In genomic region chr7:157523371-157523765, GRCh38 we compare ENCODE assay signal across 18 cellular contexts.
A peak's percentile ranks its signal among the peaks of the same experiment; 100 is the strongest.
DNase-seq lines count a peak whose midpoint lies in the region; ATAC-seq and TF ChIP-seq lines count a peak whose summit lies in the region.
"Had no signal": no experiment of that assay in that cellular context is flagged by ENCODE, and none has a peak within 500 bp of the region (broad histone marks: within the 10 kb centered on the region; RNA-seq: fewer than 3 reads in every experiment).

No MANE protein-coding gene starts in this region.

- H3K36me3 Mint-ChIP-seq in activated naive CD8-positive, alpha-beta T cell treated with anti-CD3 and anti-CD28 coated beads, Interleukin-2, amount 10 ng/mL, durations not matched to agents 7 days and 5 days, result no peaks in the 10 kb centered on the region
- H3K36me3 Mint-ChIP-seq in activated naive CD8-positive, alpha-beta T cell treated with anti-CD3 and anti-CD28 coated beads for 36 hours, result no peaks in the 10 kb centered on the region
- H3K36me3 Mint-ChIP-seq in endodermal cell (ENCODE audit: low read depth), result no peaks in the 10 kb centered on the region

- no peak for TF ChIP-seq POLR2A in Peyer's patch (IDR thresholded peaks at IDR 0.05)

- H3K4me3 Mint-ChIP-seq in activated naive CD8-positive, alpha-beta T cell treated with anti-CD3 and anti-CD28 coated beads, Interleukin-2, amount 10 ng/mL, durations not matched to agents 7 days and 5 days, result no peak overlapping the region
- H3K4me3 Mint-ChIP-seq in activated naive CD8-positive, alpha-beta T cell treated with anti-CD3 and anti-CD28 coated beads for 36 hours, result no peak overlapping the region
- H3K4me3 Mint-ChIP-seq in endodermal cell, result no peak overlapping the region
- H3K4me3 Mint-ChIP-seq: H9 had no signal

- no peak for TF ChIP-seq CTCF in Peyer's patch (IDR thresholded peaks at IDR 0.05)
- TF ChIP-seq CTCF in endodermal cell (conservative IDR thresholded peaks at IDR 0.05), result no peak
- no peak for TF ChIP-seq CTCF in GM13976 (IDR thresholded peaks at IDR 0.05; ENCODE audit: borderline replicate concordance, control extremely low read depth, extremely low read depth, insufficient read depth, missing control alignments)

- H3K27me3 Mint-ChIP-seq in activated naive CD8-positive, alpha-beta T cell treated with anti-CD3 and anti-CD28 coated beads, Interleukin-2, amount 10 ng/mL, durations not matched to agents 7 days and 5 days, result peaks cover 9% of the 10 kb centered on the region
- H3K27me3 Mint-ChIP-seq in activated naive CD8-positive, alpha-beta T cell treated with anti-CD3 and anti-CD28 coated beads for 36 hours, result no peaks in the 10 kb centered on the region
- H3K27me3 Mint-ChIP-seq in endodermal cell (ENCODE audit: insufficient read depth), result peaks cover 2% of the 10 kb centered on the region

- POLR2A ChIA-PET in activated naive CD8-positive, alpha-beta T cell treated with anti-CD3 and anti-CD28 coated beads, Interleukin-2, amount 10 ng/mL, durations not matched to agents 7 days and 5 days (lab: Charles Lee), result no interaction called here

- no peaks in the 10 kb centered on the region for H3K4me1 Mint-ChIP-seq in activated naive CD8-positive, alpha-beta T cell treated with anti-CD3 and anti-CD28 coated beads, Interleukin-2, amount 10 ng/mL, durations not matched to agents 7 days and 5 days
- H3K4me1 Mint-ChIP-seq in activated naive CD8-positive, alpha-beta T cell treated with anti-CD3 and anti-CD28 coated beads for 36 hours, result no peaks in the 10 kb centered on the region
- no peaks in the 10 kb centered on the region for H3K4me1 Mint-ChIP-seq in endodermal cell

- H3K27ac Mint-ChIP-seq in activated naive CD8-positive, alpha-beta T cell treated with anti-CD3 and anti-CD28 coated beads, Interleukin-2, amount 10 ng/mL, durations not matched to agents 7 days and 5 days, result no peak overlapping the region
- H3K27ac Mint-ChIP-seq in activated naive CD8-positive, alpha-beta T cell treated with anti-CD3 and anti-CD28 coated beads for 36 hours, result no peak overlapping the region
- H3K27ac Mint-ChIP-seq in endodermal cell, result no peak overlapping the region
- H3K27ac Mint-ChIP-seq: H9 had no signal

- H3K9me3 Mint-ChIP-seq in activated naive CD8-positive, alpha-beta T cell treated with anti-CD3 and anti-CD28 coated beads, Interleukin-2, amount 10 ng/mL, durations not matched to agents 7 days and 5 days, result no peaks in the 10 kb centered on the region
- no peaks in the 10 kb centered on the region for H3K9me3 Mint-ChIP-seq in activated naive CD8-positive, alpha-beta T cell treated with anti-CD3 and anti-CD28 coated beads for 36 hours
- no peaks in the 10 kb centered on the region for H3K9me3 Mint-ChIP-seq in endodermal cell
- H3K9me3 Mint-ChIP-seq: H9 had no signal

- in situ Hi-C loops in GM13976 (cut with MboI; ENCODE audit: low sequenced_read_pairs, unreplicated experiment), result no loop called here

- H3K9ac ChIP-seq in endodermal cell (ENCODE audit: extremely low read depth, low read length, poor library complexity, severe bottlenecking), result no peak overlapping the region

- no peak for ATAC-seq in activated naive CD8-positive, alpha-beta T cell treated with anti-CD3 and anti-CD28 coated beads, Interleukin-2, amount 10 ng/mL, durations not matched to agents 7 days and 5 days (ENCODE audit: low read depth)
- no peak for ATAC-seq in HG03565 (IDR thresholded peaks at IDR 0.05; ENCODE audit: unreplicated experiment)

- H3K27ac ChIP-seq in Peyer's patch, result no peak overlapping the region
- no peak overlapping the region for H3K27ac ChIP-seq in endodermal cell (ENCODE audit: low read depth, low read length)
- H3K27ac ChIP-seq: C4-2B had no signal

- DNase-seq in activated naive CD8-positive, alpha-beta T cell treated with anti-CD3 and anti-CD28 coated beads, Interleukin-2, amount 10 ng/mL, durations not matched to agents 7 days and 5 days, result peak; percentile 10
- no peak for DNase-seq in activated naive CD8-positive, alpha-beta T cell treated with anti-CD3 and anti-CD28 coated beads for 36 hours
- DNase-seq in Peyer's patch, result peak in 2 of 3 donors; percentile 31 to 37
- peak; percentile 30 for DNase-seq in endodermal cell
- DNase-seq in stimulated activated CD8-positive, alpha-beta memory T cell treated with anti-CD3 and anti-CD28 coated beads, Interleukin-4, amount 100 ng/mL, for 48 hours, result peak; percentile 20
- no peak for DNase-seq in GM13976 (ENCODE audit: low spot score)
- DNase-seq in NCI-H1092 treated with DMSO at 0.1 percent for 48 hours (lab: John Stamatoyannopoulos, UW), result no peak
- DNase-seq: DMS79, NCI-H1436, NCI-H1930, NCI-H2171 treated with DMSO at 0.1 percent for 48 hours, NCI-H446, NCI-H69, OCI-M1, SIG-M5 had no signal

- WGBS in endodermal cell (ENCODE audit: insufficient coverage in 1 of 2, insufficient read length in 1 of 2), 2 experiments, result 82 to 85% methylated on average over 12 to 13 of the region's 13 CpGs

- no peaks in the 10 kb centered on the region for H3K4me1 ChIP-seq in Peyer's patch
- no peaks in the 10 kb centered on the region for H3K4me1 ChIP-seq in endodermal cell (ENCODE audit: control insufficient read depth, insufficient read depth, low read length)

- H3K9me3 ChIP-seq in Peyer's patch (no peaks in the 10 kb centered on the region), endodermal cell (ENCODE audit: control insufficient read depth, low read length) (peaks cover 42% of the 10 kb centered on the region)

- H3K36me3 ChIP-seq in Peyer's patch, result no peaks in the 10 kb centered on the region
- no peaks in the 10 kb centered on the region for H3K36me3 ChIP-seq in endodermal cell (ENCODE audit: control insufficient read depth, insufficient read depth, low read length)

- H3K4me3 ChIP-seq in Peyer's patch (no peak overlapping the region), endodermal cell (ENCODE audit: low read length) (no peak overlapping the region)

- H3K27me3 ChIP-seq in Peyer's patch (no peaks in the 10 kb centered on the region), endodermal cell (ENCODE audit: control insufficient read depth, insufficient read depth, low read length, poor library complexity, severe bottlenecking) (no peaks in the 10 kb centered on the region)

Comparison
In these comparisons a context has a peak if more than half of its experiments do, and no peak if none do; other contexts are left out.
1. DNase-seq: peak in activated naive CD8-positive, alpha-beta T cell treated with anti-CD3 and anti-CD28 coated beads, Interleukin-2, amount 10 ng/mL, durations not matched to agents 7 days and 5 days (single experiment), Peyer's patch (2 of 3), endodermal cell (single experiment) and stimulated activated CD8-positive, alpha-beta memory T cell treated with anti-CD3 and anti-CD28 coated beads, Interleukin-4, amount 100 ng/mL, for 48 hours (single experiment); none in activated naive CD8-positive, alpha-beta T cell treated with anti-CD3 and anti-CD28 coated beads for 36 hours (single experiment), GM13976 (single experiment) and NCI-H1092 treated with DMSO at 0.1 percent for 48 hours (single experiment).